14 cellular contexts compared by ENCODE assay signal in genomic region chr22:42881982-42882656, GRCh38. TPM values are rescaled to one million over a fixed set of nuclear protein-coding genes. Genes with fewer than 3 reads are reported as not detected.
A peak's percentile ranks its signal among the peaks of the same experiment; 100 is the strongest.
DNase-seq lines count a peak whose midpoint lies in the region; ATAC-seq and TF ChIP-seq lines count a peak whose summit lies in the region.
"Had no signal": no experiment of that assay in that cellular context is flagged by ENCODE, and none has a peak within 500 bp of the region (broad histone marks: within the 10 kb centered on the region; RNA-seq: fewer than 3 reads in every experiment).

No MANE protein-coding gene starts in this region.

- intact Hi-C loops in adrenal gland (cut with DNase I) = loop anchor here in 1 of 2 donors (10.0 kb wide), 1 partner anchor 133 kb away; the partner anchor contains the start of gene PACSIN2
- intact Hi-C loops in thyroid gland (cut with DNase I) = no loop called here

- H3K27ac ChIP-seq in adrenal gland = peak overlapping the region; percentile 28 to 97 (median 81)
- H3K27ac ChIP-seq in thyroid gland = no peak overlapping the region
- H3K27ac ChIP-seq: parathyroid adenoma, RWPE1 had no signal

- peak in 1 of 2 donors; percentile 36 for TF ChIP-seq POLR2A in adrenal gland (IDR thresholded peaks at IDR 0.05)
- TF ChIP-seq POLR2A in thyroid gland (IDR thresholded peaks at IDR 0.05) = no peak

- H3K27ac Mint-ChIP-seq in memory B cell (peak overlapping the region; percentile 62), mesothelial cell of epicardium (no peak overlapping the region)

- ATAC-seq in memory B cell (ENCODE audit: low read depth) (peak; percentile 82), HG03354 (IDR thresholded peaks at IDR 0.05; ENCODE audit: poor library complexity, severe bottlenecking, unreplicated experiment) (no peak)

- H3K4me3 ChIP-seq in H7 (ENCODE audit: insufficient read depth, low read depth, low read length) (no peak overlapping the region), adrenal gland (no peak overlapping the region), thyroid gland (replicated peaks in 1 of 3) (no peak overlapping the region)

- H3K36me3 Mint-ChIP-seq in memory B cell = peaks cover 10% of the 10 kb centered on the region
- H3K36me3 Mint-ChIP-seq in mesothelial cell of epicardium = peaks cover 7% of the 10 kb centered on the region

- H3K4me3 Mint-ChIP-seq in memory B cell (no peak overlapping the region), mesothelial cell of epicardium (no peak overlapping the region)

- 44 to 59% (median 51%) methylated on average over 9 to 10 of the region's 10 CpGs for WGBS in adrenal gland, 4 donors
- 80 to 82% methylated on average over 9 to 10 of the region's 10 CpGs for WGBS in thyroid gland, 2 donors

- H3K9me3 Mint-ChIP-seq in memory B cell (no peaks in the 10 kb centered on the region), mesothelial cell of epicardium (no peaks in the 10 kb centered on the region)

- H3K27me3 Mint-ChIP-seq in memory B cell (no peaks in the 10 kb centered on the region), mesothelial cell of epicardium (ENCODE audit: low read depth) (no peaks in the 10 kb centered on the region)

- no peaks in the 10 kb centered on the region for H3K27me3 ChIP-seq in H7 (ENCODE audit: control insufficient read depth, insufficient read depth, low read length)
- no peaks in the 10 kb centered on the region for H3K27me3 ChIP-seq in adrenal gland
- no peaks in the 10 kb centered on the region for H3K27me3 ChIP-seq in thyroid gland

- no peaks in the 10 kb centered on the region for H3K9me3 ChIP-seq in adrenal gland (replicated peaks in 1 of 3)
- no peaks in the 10 kb centered on the region for H3K9me3 ChIP-seq in thyroid gland

- TF ChIP-seq CTCF in adrenal gland (IDR thresholded peaks at IDR 0.05) = no peak
- no peak for TF ChIP-seq CTCF in thyroid gland (IDR thresholded peaks at IDR 0.05)
- no peak for TF ChIP-seq CTCF in mesothelial cell of epicardium (IDR thresholded peaks at IDR 0.05; ENCODE audit: unreplicated experiment)

- H3K36me3 ChIP-seq in H7 (replicated peaks; ENCODE audit: control insufficient read depth, insufficient read depth, low read length) (peaks cover 22% of the 10 kb centered on the region), adrenal gland (replicated peaks in 1 of 2) (peaks cover 0 to 93% of the 10 kb centered on the region in 2 donors), thyroid gland (peaks cover 51 to 68% of the 10 kb centered on the region in 2 donors)

- DNase-seq in A172 (ENCODE audit: low spot score) (peak; percentile 25), H7 (peak; percentile 71), adrenal gland (peak; percentile 82 to 95 (median 90)), memory B cell (ENCODE audit: low spot score in 2 of 2) (no peak), thyroid gland (no peak), mesothelial cell of epicardium (ENCODE audit: low spot score in 2 of 2, unreplicated experiment in 2 of 2) (no peak)
- DNase-seq in activated naive CD4-positive, alpha-beta T cell treated with anti-CD3 and anti-CD28 coated beads, Interleukin-2, amount 50 U/mL, for 16 hours = no peak
- DNase-seq: AML-193; anterior cingulate cortex; NCI-H446 treated with DMSO at 0.1 percent for 48 hours; stimulated activated CD4-positive, alpha-beta T cell treated with anti-CD3 and anti-CD28 coated beads, Interleukin-15, amount 100 ng/mL, for 24 hours had no signal

- peaks cover 2% of the 10 kb centered on the region for H3K4me1 Mint-ChIP-seq in memory B cell
- H3K4me1 Mint-ChIP-seq in mesothelial cell of epicardium = no peaks in the 10 kb centered on the region

- H3K4me1 ChIP-seq in adrenal gland (replicated peaks in 1 of 2) (peaks cover 16 to 26% of the 10 kb centered on the region in 2 donors), thyroid gland (peaks cover 6 to 10% of the 10 kb centered on the region in 2 donors)
- H3K4me1 ChIP-seq: parathyroid adenoma had no signal

RNA-seq across cellular contexts. Expression of gene ARFGAP3, which starts 25.0 kb away (rescaled TPM):
- total RNA-seq in A172 (2014; rRNA removed; shearing (Covaris generic)) = 27.7 and 33.0 TPM in 2 replicates
- 19.7 and 28.9 TPM in 2 replicates for total RNA-seq in H7 (2014; rRNA removed; shearing (Covaris generic))
- 100 to 1,000 TPM in 7 of 8 donors, 10 to 100 TPM in 1; 98.9 to 183 (median 118) TPM for total RNA-seq in adrenal gland
- 100 to 1,000 TPM in 1 of 3 donors, 10 to 100 TPM in 2; 48.7 to 268 (median 71.7) TPM for polyA plus RNA-seq in adrenal gland
- total RNA-seq in thyroid gland = 100 to 1,000 TPM in 2 of 4 donors, 10 to 100 TPM in 2; 82.3 to 106 (median 94.2) TPM
- 33.4 to 38.3 TPM (median 36.2 TPM) in 3 replicates for total RNA-seq in mesothelial cell of epicardium

Comparison
In these comparisons a context has a peak if more than half of its experiments do, and no peak if none do; other contexts are left out.
1. DNase-seq: peak in A172 (single experiment), H7 (single experiment) and adrenal gland (7 of 7); none in memory B cell (0 of 2), thyroid gland (0 of 2), mesothelial cell of epicardium (0 of 2) and activated naive CD4-positive, alpha-beta T cell treated with anti-CD3 and anti-CD28 coated beads, Interleukin-2, amount 50 U/mL, for 16 hours (single experiment).
2. H3K27ac ChIP-seq: peak in adrenal gland (5 of 5); none in thyroid gland (0 of 3).